Comparison of ENCODE assay signal across 7 cellular contexts in genomic region chr3:58177747-58178527, GRCh38. TPM values are rescaled to one million over a fixed set of nuclear protein-coding genes. Genes with fewer than 3 reads are reported as not detected.
DNase-seq lines count a peak whose midpoint lies in the region; TF ChIP-seq lines count a peak whose summit lies in the region.

No MANE protein-coding gene starts in this region.

- H3K4me3 Mint-ChIP-seq in HFFc6, result peak overlapping the region; percentile 80

- peaks cover 13% of the 10 kb centered on the region for H3K4me1 Mint-ChIP-seq in HFFc6 (ENCODE audit: low read depth)

- DNase-seq in HFFc6 (peak; percentile 67), NCI-H146 treated with DMSO at 0.1 percent for 48 hours (lab: John Stamatoyannopoulos, UW; ENCODE audit: unreplicated experiment) (peak; percentile 2), choroid plexus epithelial cell (ENCODE audit: low read depth) (peak; percentile 81), left kidney (ENCODE audit: low read depth, low spot score) (peak; percentile 94)
- peak; percentile 86 to 93 for DNase-seq in activated CD4-positive, alpha-beta T cell treated with anti-CD3 and anti-CD28 coated beads for 24 hours (ENCODE audit: low read depth in 2 of 2)
- DNase-seq in stimulated activated CD4-positive, alpha-beta T cell treated with anti-CD3 and anti-CD28 coated beads, Interleukin-1b, Interleukin-23, amount 100 ng/mL, for 48 hours, result peak; percentile 88

- H3K27ac Mint-ChIP-seq in HFFc6, result peak overlapping the region; percentile 26; the same call in 1 of the 2 replicates

- peak; percentile 91 for TF ChIP-seq CTCF in GM12875 (IDR thresholded peaks at IDR 0.05; ENCODE audit: borderline replicate concordance, insufficient read depth, low read depth, low read length)
- peak; percentile 97 for TF ChIP-seq CTCF in HFFc6 (IDR thresholded peaks at IDR 0.05)
- TF ChIP-seq CTCF in choroid plexus epithelial cell (conservative IDR thresholded peaks at IDR 0.05; ENCODE audit: low read depth, low read length), result peak; percentile 84

- H3K4me3 ChIP-seq in GM12875 (ENCODE audit: low read depth, low read length) (peak overlapping the region; percentile 22), choroid plexus epithelial cell (ENCODE audit: low read depth, low read length) (peak overlapping the region; percentile 55)

- H3K27me3 Mint-ChIP-seq in HFFc6 (ENCODE audit: insufficient read depth), result peaks cover 11% of the 10 kb centered on the region

- H3K36me3 Mint-ChIP-seq in HFFc6 (ENCODE audit: low read depth), result no peaks in the 10 kb centered on the region

- H3K9me3 Mint-ChIP-seq in HFFc6, result no peaks in the 10 kb centered on the region

RNA-seq across cellular contexts. Expression of gene DNASE1L3, which starts 32.8 kb away (rescaled TPM):
- total RNA-seq in HFFc6 (2021; fragmentation: NEBNext Ultra II Directional; extraction: Animal tissue kit (Norgen Biotek cat#: 25700)), result not detected

RNA-seq across cellular contexts. Expression of gene ABHD6, which starts 59.7 kb away (rescaled TPM):
- 1 to 10 TPM; 6.1 to 8.9 (median 6.5) TPM for total RNA-seq in HFFc6 (2021; fragmentation: NEBNext Ultra II Directional; extraction: Animal tissue kit (Norgen Biotek cat#: 25700))

Comparison
In these comparisons a context has a peak if more than half of its experiments do, and no peak if none do; other contexts are left out.
1. Peak in every context shown above with its lines: DNase-seq and H3K4me3 ChIP-seq.
2. DNase-seq: peak in every context shown above with its lines; median percentile 94 in left kidney; 90 in activated CD4-positive, alpha-beta T cell treated with anti-CD3 and anti-CD28 coated beads for 24 hours; 88 in stimulated activated CD4-positive, alpha-beta T cell treated with anti-CD3 and anti-CD28 coated beads, Interleukin-1b, Interleukin-23, amount 100 ng/mL, for 48 hours; 81 in choroid plexus epithelial cell; 67 in HFFc6; 2 in NCI-H146 treated with DMSO at 0.1 percent for 48 hours.